ENCODE assay signal across 8 cellular contexts in genomic region chr10:82856953-82857352, GRCh38.
"Had no signal": no experiment of that assay in that cellular context is flagged by ENCODE, and none has a peak within 500 bp of the region (broad histone marks: within the 10 kb centered on the region; RNA-seq: fewer than 3 reads in every experiment).

No MANE protein-coding gene starts in this region.

- ATAC-seq: HepG2, K562 had no signal

- H3K27ac Mint-ChIP-seq: IgD-negative memory B cell had no signal

- H3K4me3 Mint-ChIP-seq: IgD-negative memory B cell had no signal

- H3K4me3 ChIP-seq: K562 had no signal

- FAIRE-seq: HepG2, HTR-8/SVneo, K562 had no signal

- H3K36me3 Mint-ChIP-seq: IgD-negative memory B cell had no signal

- DNase-seq: IMR-90, KBM-7, KG1 had no signal

- H3K27ac ChIP-seq: HL-60 had no signal

- H3K4me1 Mint-ChIP-seq: IgD-negative memory B cell had no signal

- H3K27me3 Mint-ChIP-seq: IgD-negative memory B cell had no signal
